In genomic region chr22:39381009-39381755, GRCh38 we compare ENCODE assay signal across 20 cellular contexts. TPM values are rescaled to one million over a fixed set of nuclear protein-coding genes. Genes with fewer than 3 reads are reported as not detected.
DNase-seq lines count a peak whose midpoint lies in the region; ATAC-seq and TF ChIP-seq lines count a peak whose summit lies in the region.
"Had no signal": no experiment of that assay in that cellular context is flagged by ENCODE, and none has a peak within 500 bp of the region (broad histone marks: within the 10 kb centered on the region; RNA-seq: fewer than 3 reads in every experiment).

No MANE protein-coding gene starts in this region.

- H3K23ac ChIP-seq in IMR-90 (ENCODE audit: low read depth, low read length) = no peak overlapping the region

- H3F3A ChIP-seq in neural progenitor cell (ENCODE audit: low read depth) = no peaks in the 10 kb centered on the region

- TF ChIP-seq POLR2A in IMR-90 (IDR thresholded peaks at IDR 0.05; ENCODE audit: low read depth, low read length) = no peak

- no TSS peak for BruUV-seq in IMR-90 (replicated peaks; lab: Mats Ljungman, UMichigan)

- H3K9me3 Mint-ChIP-seq in endodermal cell (no peaks in the 10 kb centered on the region), neural progenitor cell (no peaks in the 10 kb centered on the region), T-cell (no peaks in the 10 kb centered on the region)
- H3K9me3 Mint-ChIP-seq: CD8-positive, alpha-beta T cell had no signal

- peak overlapping the region; percentile 9 for H2AK9ac ChIP-seq in IMR-90 (replicated peaks; ENCODE audit: low read depth, low read length, poor library complexity)

- H2BK120ac ChIP-seq in IMR-90 (ENCODE audit: low read depth, low read length) = no peak overlapping the region

- H3K4me2 ChIP-seq in IMR-90 (ENCODE audit: low read depth, low read length) = no peak overlapping the region
- H3K4me2 ChIP-seq in osteoblast (ENCODE audit: insufficient read depth, low read length) = no peak overlapping the region
- H3K4me2 ChIP-seq in neural progenitor cell = no peak overlapping the region
- H3K4me2 ChIP-seq: PC-9 had no signal

- H3K27me3 ChIP-seq in IMR-90 (ENCODE audit: control insufficient read depth, insufficient read depth, low read length) (no peaks in the 10 kb centered on the region), endodermal cell (ENCODE audit: control insufficient read depth, insufficient read depth, low read length, poor library complexity, severe bottlenecking) (no peaks in the 10 kb centered on the region), osteoblast (ENCODE audit: insufficient read depth, low read length) (peaks cover 3% of the 10 kb centered on the region), neural progenitor cell (no peaks in the 10 kb centered on the region)
- H3K27me3 ChIP-seq: SJSA1 had no signal

- no peak overlapping the region for H3K4me3 Mint-ChIP-seq in endodermal cell
- H3K4me3 Mint-ChIP-seq in neural progenitor cell = no peak overlapping the region
- no peak overlapping the region for H3K4me3 Mint-ChIP-seq in T-cell
- H3K4me3 Mint-ChIP-seq: CD8-positive, alpha-beta T cell had no signal

- H2AFZ ChIP-seq in IMR-90 (replicated peaks; ENCODE audit: low read length, poor library complexity) (no peak overlapping the region), osteoblast (ENCODE audit: low read length) (no peak overlapping the region), neural progenitor cell (replicated peaks) (no peak overlapping the region)
- H2AFZ ChIP-seq: GM23248, PC-9 had no signal

- H3K9me3 ChIP-seq in IMR-90 (ENCODE audit: control insufficient read depth, insufficient read depth, low read length) = no peaks in the 10 kb centered on the region
- H3K9me3 ChIP-seq in endodermal cell (ENCODE audit: control insufficient read depth, low read length) = no peaks in the 10 kb centered on the region
- H3K9me3 ChIP-seq in osteoblast (ENCODE audit: low read depth, low read length) = no peaks in the 10 kb centered on the region
- no peaks in the 10 kb centered on the region for H3K9me3 ChIP-seq in neural progenitor cell (ENCODE audit: low read depth)
- H3K9me3 ChIP-seq: SJSA1 had no signal

- H3K18ac ChIP-seq in IMR-90 (ENCODE audit: low read depth, low read length) = no peak overlapping the region

- H3K4me3 ChIP-seq in IMR-90 (ENCODE audit: insufficient read depth, low read depth, low read length) (no peak overlapping the region), endodermal cell (ENCODE audit: low read length) (no peak overlapping the region), osteoblast (ENCODE audit: insufficient read depth, low read length) (no peak overlapping the region), neural progenitor cell (no peak overlapping the region)
- H3K4me3 ChIP-seq: GM23248, PC-9, SJSA1 had no signal

- H2AK5ac ChIP-seq in IMR-90 (ENCODE audit: low read depth, low read length) = no peak overlapping the region

- H3K27ac ChIP-seq in IMR-90 (ENCODE audit: insufficient read depth, low read length) = no peak overlapping the region
- H3K27ac ChIP-seq in endodermal cell (ENCODE audit: low read depth, low read length) = no peak overlapping the region
- H3K27ac ChIP-seq in osteoblast (ENCODE audit: low read depth, low read length) = no peak overlapping the region
- no peak overlapping the region for H3K27ac ChIP-seq in neural progenitor cell
- H3K27ac ChIP-seq: GM23248, PC-9, SJSA1 had no signal

- H3K9me1 ChIP-seq in IMR-90 (ENCODE audit: insufficient read depth, low read length) = peaks cover 6% of the 10 kb centered on the region; the same call in 1 of the 2 replicates

- no peak overlapping the region for H4K5ac ChIP-seq in IMR-90 (ENCODE audit: low read depth, low read length)

- no peak overlapping the region for H4K91ac ChIP-seq in IMR-90 (ENCODE audit: insufficient read depth, low read depth, low read length)

- POLR2A ChIA-PET in IMR-90 (lab: Charles Lee; ENCODE audit: unreplicated experiment) (no interaction called here), T-cell (lab: Charles Lee) (no interaction called here)

- H2BK5ac ChIP-seq in IMR-90 (ENCODE audit: low read depth, low read length, poor library complexity, severe bottlenecking) = no peak overlapping the region

- 93% methylated on average over 6 of the region's 14 CpGs; no CpG with 5 or more reads in 1 of the 2 experiments for WGBS in IMR-90 (ENCODE audit: extremely low coverage in 2 of 2, insufficient read length in 1 of 2), 2 experiments
- WGBS in endodermal cell (ENCODE audit: insufficient coverage in 1 of 2, insufficient read length in 1 of 2), 2 experiments = 92 to 94% methylated on average over 4 to 14 of the region's 14 CpGs

- no peaks in the 10 kb centered on the region for H3K79me1 ChIP-seq in IMR-90 (ENCODE audit: low read depth in 1 of 2, low read length in 2 of 2)

- ATAC-seq in IMR-90 (ENCODE audit: low read depth) (no peak), Right ventricle myocardium inferior (no peak), T-cell (replicated peaks in 1 of 4) (no peak)
- ATAC-seq: CD8-positive, alpha-beta T cell; HCT116 had no signal

- H3K36me3 ChIP-seq in IMR-90 (ENCODE audit: control insufficient read depth, insufficient read depth, low read length) = peaks cover 13% of the 10 kb centered on the region
- no peaks in the 10 kb centered on the region for H3K36me3 ChIP-seq in endodermal cell (ENCODE audit: control insufficient read depth, insufficient read depth, low read length)
- H3K36me3 ChIP-seq in osteoblast (ENCODE audit: insufficient read depth, low read length) = no peaks in the 10 kb centered on the region
- H3K36me3 ChIP-seq in neural progenitor cell = no peaks in the 10 kb centered on the region

- no peak overlapping the region for H3K56ac ChIP-seq in IMR-90 (ENCODE audit: extremely low read depth, insufficient read depth, low read length)

- no peak overlapping the region for H3K9ac ChIP-seq in IMR-90 (ENCODE audit: low read depth, low read length)
- H3K9ac ChIP-seq in endodermal cell (ENCODE audit: extremely low read depth, low read length, poor library complexity, severe bottlenecking) = no peak overlapping the region
- H3K9ac ChIP-seq in neural progenitor cell = no peak overlapping the region
- H3K9ac ChIP-seq: GM23248 had no signal

- H2BK15ac ChIP-seq in IMR-90 (ENCODE audit: low read depth, low read length) = no peak overlapping the region

- CTCF ChIA-PET in IMR-90 (lab: Yijun Ruan, JAX) = interaction anchor here (0.8 kb wide), 1 partner anchor 64 kb away, joined by 3 read pairs; no protein-coding TSS in a partner anchor
- CTCF ChIA-PET in T-cell (lab: Charles Lee) = interaction anchor here in 1 of 2 donors (0.6 kb wide), 1 partner anchor 1698 kb away, joined by 3 read pairs; no protein-coding TSS in a partner anchor

- H4K20me1 ChIP-seq in IMR-90 (ENCODE audit: insufficient read depth, low read length) = no peaks in the 10 kb centered on the region
- no peaks in the 10 kb centered on the region for H4K20me1 ChIP-seq in osteoblast (ENCODE audit: insufficient read depth, low read length)
- H4K20me1 ChIP-seq in neural progenitor cell (ENCODE audit: low read depth) = no peaks in the 10 kb centered on the region

- dilution Hi-C loops in IMR-90 (cut with HindIII; ENCODE audit: low sequenced_read_pairs, unreplicated experiment) = no loop called here

- TF ChIP-seq CTCF in IMR-90 (conservative IDR thresholded peaks at IDR 0.05; ENCODE audit: low read depth, low read length) (no peak), endodermal cell (conservative IDR thresholded peaks at IDR 0.05) (no peak), osteoblast (IDR thresholded peaks at IDR 0.05; ENCODE audit: extremely low read depth, low read depth, low read length) (no peak), neural progenitor cell (IDR thresholded peaks at IDR 0.05) (no peak)

- H3K79me2 ChIP-seq in osteoblast (ENCODE audit: insufficient read depth, low read length) (no peaks in the 10 kb centered on the region), neural progenitor cell (ENCODE audit: low read depth) (no peaks in the 10 kb centered on the region)

- H3K36me3 Mint-ChIP-seq in endodermal cell (ENCODE audit: low read depth) = peaks cover 5% of the 10 kb centered on the region
- peaks cover 4% of the 10 kb centered on the region for H3K36me3 Mint-ChIP-seq in neural progenitor cell
- no peaks in the 10 kb centered on the region for H3K36me3 Mint-ChIP-seq in T-cell

- no peak overlapping the region for H3K14ac ChIP-seq in IMR-90 (replicated peaks; ENCODE audit: low read depth, low read length)

- TF ChIP-seq RAD21 in IMR-90 (IDR thresholded peaks at IDR 0.05; ENCODE audit: low read length) = no peak

- in situ Hi-C loops in IMR-90 (cut with MboI; ENCODE audit: low sequenced_read_pairs) = no loop called here

- DNase-seq in EH (ENCODE audit: low read depth) (peak; percentile 56), IMR-90 (no peak), endodermal cell (peak; percentile 49), osteoblast (ENCODE audit: insufficient read length, low spot score, missing footprints) (peak; percentile 60), Right ventricle myocardium inferior (ENCODE audit: missing footprints) (no peak), neural progenitor cell (ENCODE audit: low spot score) (no peak), T-cell (no peak), NCI-H774 (lab: John Stamatoyannopoulos, UW) (no peak)
- DNase-seq: Calu3; CD8-positive, alpha-beta T cell; DMS53; GM23248; KBM-7; NCI-H1417; NCI-H187 treated with DMSO at 0.1 percent for 48 hours; NCI-H226; NCI-H524 treated with DMSO at 0.1 percent for 48 hours; PC-9 had no signal

- H3K27ac Mint-ChIP-seq in endodermal cell (no peak overlapping the region), neural progenitor cell (no peak overlapping the region), T-cell (no peak overlapping the region)

- H4K8ac ChIP-seq in IMR-90 (ENCODE audit: low read depth in 2 of 2, low read length in 2 of 2) = no peak overlapping the region

- H3K4me1 ChIP-seq in IMR-90 (ENCODE audit: control insufficient read depth, insufficient read depth, low read length) (peaks cover 9% of the 10 kb centered on the region), endodermal cell (ENCODE audit: control insufficient read depth, insufficient read depth, low read length) (no peaks in the 10 kb centered on the region), osteoblast (ENCODE audit: insufficient read depth, low read length) (no peaks in the 10 kb centered on the region), neural progenitor cell (no peaks in the 10 kb centered on the region)
- H3K4me1 ChIP-seq: SJSA1 had no signal

- no peak overlapping the region for H2BK20ac ChIP-seq in IMR-90 (ENCODE audit: low read depth, low read length)

- H3K27me3 Mint-ChIP-seq in endodermal cell (ENCODE audit: insufficient read depth) = no peaks in the 10 kb centered on the region
- H3K27me3 Mint-ChIP-seq in neural progenitor cell (ENCODE audit: insufficient read depth, low read depth) = peaks cover 9% of the 10 kb centered on the region
- peaks cover 0 to 4% of the 10 kb centered on the region in 2 donors for H3K27me3 Mint-ChIP-seq in T-cell

- intact Hi-C loops in IMR-90 (cut with micrococcal nuclease) (no loop called here), Right ventricle myocardium inferior (cut with DNase I) (no loop called here)

- H3K4me1 Mint-ChIP-seq in endodermal cell (peaks cover 5% of the 10 kb centered on the region), neural progenitor cell (peaks cover 5% of the 10 kb centered on the region), T-cell (peaks cover 0 to 2% (median under 1%) of the 10 kb centered on the region in 3 donors)

- no peak overlapping the region for H3K4ac ChIP-seq in IMR-90 (ENCODE audit: low read depth, low read length)

RNA-seq across cellular contexts. Expression of gene TAB1, which starts 18.4 kb away (rescaled TPM):
- total RNA-seq in IMR-90 (2012; rRNA removed) = 7.2 and 9.9 TPM in 2 replicates
- 18.8 and 26.0 TPM in 2 replicates for polyA plus RNA-seq in IMR-90 (2012; rRNA removed)
- 32.3 and 42.2 TPM in 2 replicates for polyA plus RNA-seq in IMR-90 (2012; cell fraction: cytosol; rRNA removed)
- 24.3 and 49.5 TPM in 2 replicates for polyA plus RNA-seq in IMR-90 (2012; cell fraction: nucleus; rRNA removed; ENCODE audit: low replicate concordance)
- 10 to 100 TPM; 27.1 to 35.2 TPM for total RNA-seq in endodermal cell
- polyA plus RNA-seq in endodermal cell (2013, experiment 1 of 2) = 24.4 TPM
- 22.6 TPM for polyA plus RNA-seq in endodermal cell (2013, experiment 2 of 2)
- total RNA-seq in osteoblast = 12.7 TPM in 2 replicates
- 17.3 TPM for total RNA-seq in Right ventricle myocardium inferior
- total RNA-seq in neural progenitor cell (ENCODE audit: low replicate concordance) = 15.8 and 28.7 TPM in 2 replicates
- total RNA-seq in T-cell = 10 to 100 TPM; 24.1 to 46.7 (median 44.0) TPM

RNA-seq across cellular contexts. Expression of gene SYNGR1, which starts 31.4 kb away (rescaled TPM):
- total RNA-seq in IMR-90 (2012; rRNA removed) (6.3 and 19.7 TPM in 2 replicates), endodermal cell (10 to 100 TPM; 19.0 to 36.3 TPM), osteoblast (2.1 and 3.6 TPM in 2 replicates), Right ventricle myocardium inferior (40.5 TPM), neural progenitor cell (ENCODE audit: low replicate concordance) (11.0 and 26.9 TPM in 2 replicates), T-cell (1 to 10 TPM; 1.1 to 4.3 (median 2.7) TPM)
- polyA plus RNA-seq in IMR-90 (2012; rRNA removed) = 81.5 and 82.8 TPM in 2 replicates
- 12.5 and 103 TPM in 2 replicates for polyA plus RNA-seq in IMR-90 (2012; cell fraction: cytosol; rRNA removed)
- polyA plus RNA-seq in IMR-90 (2012; cell fraction: nucleus; rRNA removed; ENCODE audit: low replicate concordance) = 69.4 and 179 TPM in 2 replicates
- 32.9 TPM for polyA plus RNA-seq in endodermal cell (2013, experiment 1 of 2)
- polyA plus RNA-seq in endodermal cell (2013, experiment 2 of 2) = 28.3 TPM

Comparison
In these comparisons a context has a peak if more than half of its experiments do, and no peak if none do; other contexts are left out.
1. DNase-seq: peak in EH (single experiment), endodermal cell (single experiment) and osteoblast (single experiment); none in IMR-90 (single experiment), Right ventricle myocardium inferior (single experiment), neural progenitor cell (single experiment), T-cell (0 of 34) and NCI-H774 (single experiment).